In genomic region chr6:98037571-98037970, GRCh38 we compare ENCODE assay signal across 20 cellular contexts.
"Had no signal": no experiment of that assay in that cellular context is flagged by ENCODE, and none has a peak within 500 bp of the region (broad histone marks: within the 10 kb centered on the region; RNA-seq: fewer than 3 reads in every experiment).

No MANE protein-coding gene starts in this region.

- H3K4me1 Mint-ChIP-seq: activated B cell treated with CpG ODN at 0.5 μM for 24 hours, natural killer cell had no signal

- H3K36me3 ChIP-seq: lower lobe of right lung, tibial nerve, uterus had no signal

- H3K27me3 ChIP-seq: tibial nerve had no signal

- H3K4me3 ChIP-seq: lower lobe of right lung, tibial nerve, uterus had no signal

- H3K9me3 Mint-ChIP-seq: activated B cell treated with CpG ODN at 0.5 μM for 24 hours; activated CD4-positive, alpha-beta memory T cell treated with anti-CD3 and anti-CD28 coated beads for 36 hours; activated T-helper 1 cell treated with anti-CD3 and anti-CD28 coated beads, Interleukin-12 subunit alpha, Interleukin-12 subunit beta, Interleukin-2, Interleukin-4 antibody, amounts not matched to agents 30 ng/mL and 10 ng/mL and 1 ng/mL, durations not matched to agents 14 hours and 24 hours and 36 hours; dendritic cell treated with granulocyte-macrophage colony-stimulating factor and Interleukin-4, amounts not matched to agents 40 ng/mL and 50 ng/mL, for 4 days; T-helper 2 cell treated with Interferon-gamma antibody and Interleukin-4, amounts not matched to agents 5 μg/mL and 100 μg/mL, for 36 hours had no signal

- H3K9me3 ChIP-seq: lower lobe of right lung, tibial nerve, uterus had no signal

- ATAC-seq: left colon; lower lobe of right lung; natural killer cell; stimulated activated naive CD8-positive, alpha-beta T cell treated with anti-CD3 and anti-CD28 coated beads, Interleukin-15, Interleukin-2, amounts not matched to agents 100 U/mL and 50 U/mL, for 24 hours had no signal

- H3K4me3 Mint-ChIP-seq: activated B cell treated with CpG ODN at 0.5 μM for 24 hours; activated CD4-positive, alpha-beta memory T cell treated with anti-CD3 and anti-CD28 coated beads for 36 hours; activated naive CD8-positive, alpha-beta T cell; activated T-helper 1 cell treated with anti-CD3 and anti-CD28 coated beads, Interleukin-12 subunit alpha, Interleukin-12 subunit beta, Interleukin-2, Interleukin-4 antibody, amounts not matched to agents 30 ng/mL and 10 ng/mL and 1 ng/mL, durations not matched to agents 14 hours and 24 hours and 36 hours; dendritic cell treated with granulocyte-macrophage colony-stimulating factor and Interleukin-4, amounts not matched to agents 40 ng/mL and 50 ng/mL, for 4 days; natural killer cell; T-helper 2 cell treated with Interferon-gamma antibody and Interleukin-4, amounts not matched to agents 5 μg/mL and 100 μg/mL, for 36 hours had no signal

- H3K4me1 ChIP-seq: lower lobe of right lung, tibial nerve, uterus had no signal

- DNase-seq: activated B cell treated with CpG ODN at 0.5 μM for 24 hours; activated CD4-positive, alpha-beta memory T cell treated with anti-CD3 and anti-CD28 coated beads for 36 hours; activated CD4-positive, alpha-beta T cell treated with anti-CD3 and anti-CD28 coated beads for 4 hours; activated gamma-delta T cell treated with Interleukin-2 at 50 U/mL for 16 hours; activated T-cell treated with anti-CD3 and anti-CD28 coated beads for 4 hours; effector memory CD4-positive, alpha-beta T cell; islet precursor cell; left colon; lower lobe of right lung; natural killer cell; nucleus accumbens; posterior cingulate gyrus; stimulated activated CD8-positive, alpha-beta memory T cell treated with anti-CD3 and anti-CD28 coated beads, Interleukin-4, amount 100 ng/mL, for 48 hours; stimulated activated naive CD8-positive, alpha-beta T cell treated with anti-CD3 and anti-CD28 coated beads, Interleukin-15, Interleukin-2, amounts not matched to agents 100 U/mL and 50 U/mL, for 24 hours; uterus had no signal

- H3K27me3 Mint-ChIP-seq: activated CD4-positive, alpha-beta memory T cell treated with anti-CD3 and anti-CD28 coated beads for 36 hours; activated naive CD8-positive, alpha-beta T cell; dendritic cell treated with granulocyte-macrophage colony-stimulating factor and Interleukin-4, amounts not matched to agents 40 ng/mL and 50 ng/mL, for 4 days had no signal

- H3K27ac ChIP-seq: lower lobe of right lung, tibial nerve, uterus had no signal

- H3K27ac Mint-ChIP-seq: activated B cell treated with CpG ODN at 0.5 μM for 24 hours; activated CD4-positive, alpha-beta memory T cell treated with anti-CD3 and anti-CD28 coated beads for 36 hours; activated naive CD8-positive, alpha-beta T cell; activated T-helper 1 cell treated with anti-CD3 and anti-CD28 coated beads, Interleukin-12 subunit alpha, Interleukin-12 subunit beta, Interleukin-2, Interleukin-4 antibody, amounts not matched to agents 30 ng/mL and 10 ng/mL and 1 ng/mL, durations not matched to agents 14 hours and 24 hours and 36 hours; dendritic cell treated with granulocyte-macrophage colony-stimulating factor and Interleukin-4, amounts not matched to agents 40 ng/mL and 50 ng/mL, for 4 days; natural killer cell; T-helper 2 cell treated with Interferon-gamma antibody and Interleukin-4, amounts not matched to agents 5 μg/mL and 100 μg/mL, for 36 hours had no signal
